ENCODE assay signal across 1 cellular context in the genomic region with DNA sequence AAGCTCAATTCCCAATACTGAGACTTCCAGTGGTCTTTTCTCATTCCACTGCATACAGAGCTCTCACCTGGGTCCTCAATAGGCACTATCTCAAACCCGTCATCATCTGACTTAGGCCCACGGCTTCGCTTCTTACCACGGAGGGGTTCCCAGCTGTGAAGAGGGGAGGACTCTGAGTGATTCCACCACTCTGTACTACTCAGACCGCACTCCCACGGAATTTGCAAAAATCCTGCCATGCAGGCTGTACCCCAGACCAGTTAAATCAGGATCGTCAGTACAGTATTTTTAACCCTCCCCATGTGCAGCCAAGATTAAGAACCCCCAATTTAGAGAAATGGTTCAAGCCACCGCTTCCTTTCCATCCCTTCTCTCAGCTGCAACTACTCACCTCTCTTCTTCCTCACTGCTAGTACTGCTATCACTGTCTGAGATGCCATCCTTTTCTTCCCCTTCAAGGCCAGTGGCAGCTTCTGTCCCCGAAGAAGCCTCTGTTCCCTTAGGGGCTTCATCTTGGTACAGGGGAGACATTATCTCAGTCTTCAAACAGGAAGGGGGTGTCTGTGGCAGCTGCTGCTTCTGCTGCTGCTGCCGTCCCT.
A peak's percentile ranks its signal among the peaks of the same experiment; 100 is the strongest.
TF ChIP-seq lines count a peak whose summit lies in the region.

No MANE protein-coding gene starts in this region.

TF ChIP-seq in H1, 55 proteins besides CTCF, POLR2A, EP300 and RAD21:
- TF ChIP-seq PHF8 (conservative IDR thresholded peaks at IDR 0.05; ENCODE audit: low read depth, low read length), result no peak
- TF ChIP-seq SIRT6 (IDR thresholded peaks at IDR 0.05; ENCODE audit: low read length), result no peak
- no peak for TF ChIP-seq RBBP5 (IDR thresholded peaks at IDR 0.05; ENCODE audit: borderline replicate concordance, low read depth, low read length)
- TF ChIP-seq POLR2AphosphoS5 (IDR thresholded peaks at IDR 0.05; ENCODE audit: low read depth, low read length), result peak; percentile 62
- TF ChIP-seq ATF2 (IDR thresholded peaks at IDR 0.05; ENCODE audit: low read length), result no peak
- no peak for TF ChIP-seq TAF7 (optimal IDR thresholded peaks at IDR 0.05; ENCODE audit: borderline replicate concordance, low read depth, low read length)
- no peak for TF ChIP-seq CEBPB (IDR thresholded peaks at IDR 0.05; ENCODE audit: low read depth, low read length)
- no peak for TF ChIP-seq NRF1 (IDR thresholded peaks at IDR 0.05; ENCODE audit: low read depth, low read length)
